Comparison of ENCODE assay signal across 2 cellular contexts in genomic region chr1:151838491-151839412, GRCh38.
TF ChIP-seq lines count a peak whose summit lies in the region.

No MANE protein-coding gene starts in this region.

TF ChIP-seq in H1, 55 proteins besides CTCF, POLR2A, EP300 and RAD21 (continues in another document):
- TF ChIP-seq RXRA (IDR thresholded peaks at IDR 0.05; ENCODE audit: insufficient read depth, low read depth, low read length) (no peak), SUZ12 (IDR thresholded peaks at IDR 0.05; ENCODE audit: low read length) (peak; percentile 65), NRF1 (IDR thresholded peaks at IDR 0.05; ENCODE audit: low read depth, low read length) (no peak), TEAD4 (IDR thresholded peaks at IDR 0.05; ENCODE audit: low read depth, low read length) (no peak), CBX8 (IDR thresholded peaks at IDR 0.05; ENCODE audit: borderline replicate concordance, low read depth, low read length) (no peak), SP4 (IDR thresholded peaks at IDR 0.05; ENCODE audit: low read length) (no peak), CBX5 (IDR thresholded peaks at IDR 0.05; ENCODE audit: low read depth, low read length) (no peak), SRF (IDR thresholded peaks at IDR 0.05; ENCODE audit: low read depth, low read length) (no peak), CHD2 (IDR thresholded peaks at IDR 0.05; ENCODE audit: low read length) (no peak), TAF1 (IDR thresholded peaks at IDR 0.05; ENCODE audit: low read depth, low read length) (no peak), CHD7 (IDR thresholded peaks at IDR 0.05; ENCODE audit: insufficient replicate concordance, low read length) (no peak), JUN (IDR thresholded peaks at IDR 0.05; ENCODE audit: low read depth, low read length) (no peak), SIX5 (IDR thresholded peaks at IDR 0.05; ENCODE audit: low read depth, low read length) (no peak), BRCA1 (IDR thresholded peaks at IDR 0.05; ENCODE audit: low read depth, low read length) (no peak), SP1 (IDR thresholded peaks at IDR 0.05; ENCODE audit: low read depth, low read length) (no peak), GTF2F1 (IDR thresholded peaks at IDR 0.05; ENCODE audit: borderline replicate concordance, low read depth, low read length) (peak; percentile 21; the same call in 1 of the 2 replicates), CEBPB (IDR thresholded peaks at IDR 0.05; ENCODE audit: low read depth, low read length) (no peak), SIRT6 (IDR thresholded peaks at IDR 0.05; ENCODE audit: low read length) (no peak), SP2 (IDR thresholded peaks at IDR 0.05; ENCODE audit: low read length) (no peak), MAX (IDR thresholded peaks at IDR 0.05) (peak; percentile 88)

TF ChIP-seq in neural cell, 6 proteins besides CTCF, POLR2A, EP300 and RAD21:
- no peak for TF ChIP-seq MXI1 (conservative IDR thresholded peaks at IDR 0.05; ENCODE audit: poor library complexity, severe bottlenecking)
- TF ChIP-seq EZH2 (IDR thresholded peaks at IDR 0.05; ENCODE audit: borderline replicate concordance, insufficient read depth, low read length, poor library complexity, severe bottlenecking): peak; percentile 76
- no peak for TF ChIP-seq TAF1 (IDR thresholded peaks at IDR 0.05; ENCODE audit: low read depth)
- no peak for TF ChIP-seq REST (IDR thresholded peaks at IDR 0.05; ENCODE audit: borderline replicate concordance)
- no peak for TF ChIP-seq POLR2AphosphoS5 (IDR thresholded peaks at IDR 0.05)
